In the genomic region with DNA sequence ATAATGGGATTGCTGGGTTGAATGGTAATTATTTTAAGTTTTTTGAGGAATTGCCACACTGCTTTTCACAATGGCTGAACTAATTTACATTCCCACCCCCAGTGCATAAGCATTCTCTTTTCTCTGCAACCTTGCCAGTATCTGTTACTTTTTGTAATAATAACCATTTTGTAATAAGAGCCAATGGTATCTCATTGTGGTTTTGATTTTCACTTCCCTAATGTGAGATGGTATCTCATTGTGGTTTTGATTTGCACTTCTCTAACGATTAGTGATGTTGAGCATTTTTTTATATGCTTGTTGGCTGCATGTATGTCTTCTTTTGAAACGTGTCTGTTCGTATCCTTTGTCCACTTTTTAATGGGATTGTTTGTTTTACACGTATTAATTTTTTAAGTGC, we compare ENCODE assay signal across 19 cellular contexts.
"Had no signal": no experiment of that assay in that cellular context is flagged by ENCODE, and none has a peak within 500 bp of the region (broad histone marks: within the 10 kb centered on the region; RNA-seq: fewer than 3 reads in every experiment).

No MANE protein-coding gene starts in this region.

- FAIRE-seq: kidney, TTC549 had no signal

- DNase-seq: activated B cell treated with CpG ODN at 0.5 μM for 24 hours; activated CD4-positive, alpha-beta T cell treated with anti-CD3 and anti-CD28 coated beads for 48 hours; activated CD8-positive, alpha-beta T cell treated with anti-CD3 and anti-CD28 coated beads for 36 hours; activated effector memory CD4-positive, alpha-beta T cell treated with Interleukin-2 at 50 U/mL for 16 hours; activated T-cell treated with anti-CD3 and anti-CD28 coated beads, Interleukin-2, amount 50 U/mL, for 4 hours; adrenal gland; caudate nucleus; cortex of kidney; effector CD4-positive, alpha-beta T cell; kidney; left ventricle myocardium inferior; mucosa of descending colon; naive thymus-derived CD8-positive, alpha-beta T cell; pancreas; stimulated activated CD4-positive, alpha-beta T cell treated with anti-CD3 and anti-CD28 coated beads, Interleukin-1b, Interleukin-23, amount 100 ng/mL, for 48 hours; stomach; testis; upper lobe of left lung had no signal

- ATAC-seq: activated CD8-positive, alpha-beta T cell treated with anti-CD3 and anti-CD28 coated beads for 36 hours; activated T-cell treated with anti-CD3 and anti-CD28 coated beads, Interleukin-2, amount 50 U/mL, for 4 hours; mucosa of descending colon; naive thymus-derived CD8-positive, alpha-beta T cell; pancreas had no signal
